ENCODE assay signal across 8 cellular contexts in genomic region chr1:118988186-118989005, GRCh38. TPM values are rescaled to one million over a fixed set of nuclear protein-coding genes. Genes with fewer than 3 reads are reported as not detected.
DNase-seq lines count a peak whose midpoint lies in the region; ATAC-seq and TF ChIP-seq lines count a peak whose summit lies in the region.

Gene TBX15 (minus strand): TSS chr1:118988343. CDS start chr1:118987795, 548 bp downstream.

- H3K27ac ChIP-seq in GM23338 (ENCODE audit: low read depth) = no peak within 1 kb of the TSS
- H3K27ac ChIP-seq in iPS-18a (ENCODE audit: low read length) = no peak within 1 kb of the TSS
- peak within 1 kb of the TSS; percentile 96 for H3K27ac ChIP-seq in skeletal muscle tissue (ENCODE audit: low read depth, low read length)

- H3K4me1 ChIP-seq in GM23338 (ENCODE audit: insufficient read depth) (peaks cover 68% of the 10 kb centered on the region), iPS-18a (ENCODE audit: control insufficient read depth, low read depth, low read length) (peaks cover 53% of the 10 kb centered on the region), skeletal muscle tissue (ENCODE audit: control insufficient read depth in 3 of 3, insufficient read depth in 3 of 3, low read length in 3 of 3) (peaks cover 9 to 12% (median 11%) of the 10 kb centered on the region in 3 donors)

- H3K4me2 ChIP-seq in GM23338 = peak within 1 kb of the TSS; percentile 74

- peaks cover 26% of the 10 kb centered on the region for H3F3A ChIP-seq in GM23338 (replicated peaks; ENCODE audit: low read depth)

- peak; percentile 27 for ATAC-seq in GM23338
- ATAC-seq in HG02870 (IDR thresholded peaks at IDR 0.05; ENCODE audit: unreplicated experiment) = no peak

- DNase-seq in GM23338 (ENCODE audit: low spot score) (peak; percentile 92), astrocyte of the spinal cord (ENCODE audit: low read depth, low spot score) (peak; percentile 64), amniotic stem cell (lab: John Stamatoyannopoulos, UW) (no peak), DMS 273 (lab: John Stamatoyannopoulos, UW; ENCODE audit: unreplicated experiment) (no peak), NCI-H1436 treated with DMSO at 0.1 percent for 48 hours (lab: John Stamatoyannopoulos, UW) (no peak)

- no peaks in the 10 kb centered on the region for H3K36me3 Mint-ChIP-seq in GM23338 (ENCODE audit: low read depth)

- H3K9ac ChIP-seq in iPS-18a (ENCODE audit: low read length) = no peak within 1 kb of the TSS
- peak within 1 kb of the TSS; percentile 91 to 99 (median 98) for H3K9ac ChIP-seq in skeletal muscle tissue (ENCODE audit: low read depth in 1 of 3, low read length in 3 of 3)

- H3K27me3 ChIP-seq in GM23338 (ENCODE audit: insufficient read depth) = peaks cover 100% of the 10 kb centered on the region
- H3K27me3 ChIP-seq in iPS-18a (ENCODE audit: control insufficient read depth, insufficient read depth, low read length) = peaks cover 100% of the 10 kb centered on the region
- peaks cover 0 to 18% (median 3%) of the 10 kb centered on the region in 3 donors for H3K27me3 ChIP-seq in skeletal muscle tissue (ENCODE audit: control insufficient read depth in 3 of 3, insufficient read depth in 3 of 3, low read length in 3 of 3)

- TF ChIP-seq CTCF in GM23338 (conservative IDR thresholded peaks at IDR 0.05; ENCODE audit: low read depth in 2 of 2) (no peak), astrocyte of the spinal cord (IDR thresholded peaks at IDR 0.05; ENCODE audit: low read depth, low read length) (no peak)

- H3K4me3 ChIP-seq in GM23338 (peak within 1 kb of the TSS; percentile 59), astrocyte of the spinal cord (ENCODE audit: low read depth, low read length) (peak within 1 kb of the TSS; percentile 62), iPS-18a (ENCODE audit: low read length) (peak within 1 kb of the TSS; percentile 52), skeletal muscle tissue (ENCODE audit: low read length in 3 of 3) (peak within 1 kb of the TSS; percentile 75 to 95 (median 94))

- in situ Hi-C loops in astrocyte of the spinal cord (cut with HindIII; ENCODE audit: low sequenced_read_pairs) = no loop called here

- no peaks in the 10 kb centered on the region for H3K9me3 ChIP-seq in iPS-18a (ENCODE audit: control insufficient read depth, low read depth, low read length)
- no peaks in the 10 kb centered on the region for H3K9me3 ChIP-seq in skeletal muscle tissue (ENCODE audit: control insufficient read depth in 3 of 3, low read length in 3 of 3)

- H2AFZ ChIP-seq in GM23338 = peak within 1 kb of the TSS; percentile 87

- no peaks in the 10 kb centered on the region for H3K79me2 ChIP-seq in GM23338 (replicated peaks; ENCODE audit: insufficient read depth)

- H4K20me1 ChIP-seq in GM23338 (replicated peaks; ENCODE audit: insufficient read depth) = peaks cover 7% of the 10 kb centered on the region; the same call in 1 of the 2 replicates

- peaks cover 6% of the 10 kb centered on the region for H3K9me3 Mint-ChIP-seq in GM23338

- H3K4me3 Mint-ChIP-seq in GM23338 = peak within 1 kb of the TSS; percentile 73

- H3K36me3 ChIP-seq in GM23338 (ENCODE audit: insufficient read depth) (no peaks in the 10 kb centered on the region), iPS-18a (ENCODE audit: control insufficient read depth, low read depth, low read length) (no peaks in the 10 kb centered on the region), skeletal muscle tissue (ENCODE audit: control insufficient read depth in 3 of 3, insufficient read depth in 3 of 3, low read length in 3 of 3) (peaks cover 0 to 7% (median 3%) of the 10 kb centered on the region in 3 donors)

- peaks cover 77% of the 10 kb centered on the region for H3K4me1 Mint-ChIP-seq in GM23338

- no peaks in the 10 kb centered on the region for H3K9me2 ChIP-seq in GM23338 (ENCODE audit: insufficient read depth)

- no peak within 1 kb of the TSS for H3K27ac Mint-ChIP-seq in GM23338

- H3K27me3 Mint-ChIP-seq in GM23338 (ENCODE audit: insufficient read depth, low read depth, poor library complexity) = peaks cover 100% of the 10 kb centered on the region

TF ChIP-seq in GM23338, 12 proteins besides CTCF, POLR2A, EP300 and RAD21:
- TF ChIP-seq EZH2 (IDR thresholded peaks at IDR 0.05; ENCODE audit: low read depth, unreplicated experiment) (peak; percentile 88), ETS1 (IDR thresholded peaks at IDR 0.05) (no peak), STAT1 (IDR thresholded peaks at IDR 0.05; ENCODE audit: unreplicated experiment) (no peak), POLR2AphosphoS5 (IDR thresholded peaks at IDR 0.05; ENCODE audit: low read depth) (no peak), NANOG (IDR thresholded peaks at IDR 0.05; ENCODE audit: borderline replicate concordance) (no peak), JUNB (IDR thresholded peaks at IDR 0.05; ENCODE audit: unreplicated experiment) (peak; percentile 51), ZNF114 (CRISPR knock-in tag; IDR thresholded peaks at IDR 0.05) (no peak), CREB1 (CRISPR knock-in tag; IDR thresholded peaks at IDR 0.05; ENCODE audit: low read depth) (no peak), EZH2phosphoT487 (IDR thresholded peaks at IDR 0.05; ENCODE audit: unreplicated experiment) (peak; percentile 72)

RNA-seq across cellular contexts. Expression of gene TBX15, which starts in this region (rescaled TPM):
- total RNA-seq in GM23338 (2014; rRNA removed; shearing (Covaris generic)) = 0.21 TPM in 1 of 2 replicates, not detected in the other
- polyA plus RNA-seq in GM23338 (2016; fragmentation: Nextera tagmentation; extraction: Ambion mirVana) = not detected in 2 replicates
- total RNA-seq in skeletal muscle tissue = 49.6 TPM

Comparison
In these comparisons a context has a peak if more than half of its experiments do, and no peak if none do; other contexts are left out.
1. RNA of gene TBX15 (total RNA-seq): 49.6 TPM in skeletal muscle tissue (single experiment); 0.21 TPM in GM23338; every median in the first group is over 10 times any median in the second.
2. Peak in DNase-seq, ATAC-seq, H3K4me3 ChIP-seq and H3K4me2 ChIP-seq in GM23338; RNA of the gene not detected or under 1 TPM.
3. Peak in every context shown above with its lines, with median percentiles within 50 percentile points of each other: H3K4me3 ChIP-seq.